In the genomic region with DNA sequence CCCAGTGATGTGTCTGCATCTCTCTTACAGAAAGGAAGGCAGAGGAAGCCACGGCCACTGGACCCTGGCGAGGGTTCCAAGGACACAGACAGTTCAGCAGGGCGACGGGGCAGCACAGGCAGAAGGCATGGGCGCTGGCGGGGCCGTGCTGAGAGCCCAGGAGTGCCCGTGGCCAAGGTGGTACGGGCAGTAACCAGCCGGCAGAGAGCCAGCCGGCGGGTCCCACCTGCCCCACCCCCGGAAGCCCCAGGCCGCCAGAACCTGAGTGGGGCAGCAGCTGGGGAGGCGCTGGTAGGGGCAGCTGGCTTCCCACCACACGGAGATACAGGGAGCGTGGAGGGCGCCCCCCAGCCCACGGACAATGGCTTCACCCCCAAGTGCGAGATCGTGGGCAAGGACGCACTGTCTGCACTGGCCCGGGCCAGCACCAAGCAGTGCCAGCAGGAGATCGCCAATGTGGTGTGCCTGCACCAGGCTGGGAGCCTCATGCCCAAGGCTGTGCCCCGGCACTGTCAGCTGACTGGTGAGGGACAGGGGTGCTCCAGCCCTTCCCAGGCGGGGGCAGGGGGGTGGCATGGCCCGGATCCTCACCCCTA, we compare ENCODE assay signal across 1 cellular context.
TF ChIP-seq lines count a peak whose summit lies in the region.

No MANE protein-coding gene starts in this region.

TF ChIP-seq in GM12878, 131 proteins besides CTCF, POLR2A, EP300 and RAD21:
- TF ChIP-seq LARP7 (IDR thresholded peaks at IDR 0.05) (no peak), MYB (IDR thresholded peaks at IDR 0.05; ENCODE audit: borderline replicate concordance, low read depth, low read length) (no peak)
